In the genomic region with DNA sequence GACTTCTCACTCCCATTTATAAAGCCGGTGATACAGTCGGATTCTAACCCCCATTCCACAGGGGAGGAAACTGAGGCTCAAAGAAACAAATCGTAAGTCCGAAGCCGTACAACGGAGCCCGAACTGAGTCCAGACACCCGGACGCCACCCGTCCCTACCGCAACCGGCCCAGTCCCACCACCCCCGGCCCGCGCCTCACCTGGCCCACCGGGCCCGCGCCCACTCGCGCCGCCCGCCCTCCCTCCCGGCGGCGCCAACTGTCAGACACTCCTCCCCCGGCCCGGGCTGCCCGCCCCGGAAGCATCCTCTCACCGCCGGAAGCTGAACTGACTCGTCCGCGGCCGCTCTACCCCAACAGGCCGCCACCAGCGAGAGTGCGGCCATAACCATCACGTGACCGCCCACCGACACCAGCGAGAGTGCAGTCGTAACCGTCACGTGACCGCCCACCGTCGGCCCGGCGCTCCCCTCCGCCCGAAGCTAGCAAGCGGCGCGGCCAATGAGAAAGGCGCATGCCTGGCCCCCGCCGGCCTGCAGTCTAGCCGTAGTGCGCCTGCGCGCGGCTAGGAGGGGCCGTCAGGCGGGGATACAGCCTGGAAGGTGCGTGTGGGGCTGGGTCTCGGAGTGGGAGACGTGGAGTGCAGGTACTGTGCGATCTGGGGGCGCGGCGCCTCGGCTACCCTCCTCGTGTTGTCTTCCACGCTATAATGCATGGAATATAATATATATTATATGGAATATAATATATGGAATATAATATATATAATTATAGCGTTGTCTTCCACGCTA, we compare ENCODE assay signal across 8 cellular contexts. TPM values are rescaled to one million over a fixed set of nuclear protein-coding genes. Genes with fewer than 3 reads are reported as not detected.
DNase-seq lines count a peak whose midpoint lies in the region; ATAC-seq and TF ChIP-seq lines count a peak whose summit lies in the region.

C19orf47 (minus strand) TSS at position 273 of the 789 bp plus-strand sequence. CDS start 6,540 bp downstream, outside the sequence.
PLD3 (plus strand) TSS at position 571 of the 789 bp plus-strand sequence. CDS start 17,789 bp downstream, outside the sequence.

- TF ChIP-seq CTCF in PC-3 (conservative IDR thresholded peaks at IDR 0.05; ENCODE audit: low read depth, low read length) = no peak

- TF ChIP-seq RAD21 in Ishikawa (IDR thresholded peaks at IDR 0.05; ENCODE audit: low read depth) = no peak

- DNase-seq in DMS114 treated with DMSO at 0.1 percent for 48 hours (lab: John Stamatoyannopoulos, UW; ENCODE audit: unreplicated experiment) (peak; percentile 99), PC-3 (peak; percentile 97), activated T-cell treated with anti-CD3 and anti-CD28 coated beads for 48 hours (ENCODE audit: low read depth) (peak; percentile 99), epithelial cell of prostate (ENCODE audit: low read depth, low spot score) (peak; percentile 95), mucosa of gallbladder (ENCODE audit: low spot score) (peak; percentile 100)
- peak; percentile 93 to 99 for DNase-seq in stimulated activated CD8-positive, alpha-beta memory T cell treated with anti-CD3 and anti-CD28 coated beads, Interleukin-4, amount 100 ng/mL, for 4 hours (ENCODE audit: low read depth in 2 of 2, low spot score in 1 of 2)

- POLR2A ChIA-PET in PC-3 (lab: Charles Lee; ENCODE audit: unreplicated experiment) = no interaction called here

- no peaks in the 10 kb centered on the region for H3K27me3 ChIP-seq in PC-3 (ENCODE audit: low read length)

- no peaks in the 10 kb centered on the region for H3K9me3 ChIP-seq in PC-3 (ENCODE audit: low read length)

- peak within 1 kb of the TSS; percentile 85 for H3K9ac ChIP-seq in PC-3 (ENCODE audit: low read length)

- no peaks in the 10 kb centered on the region for H3K9me2 ChIP-seq in PC-3 (replicated peaks; ENCODE audit: low read length)

- no peaks in the 10 kb centered on the region; the same call in 1 of the 2 replicates for H3K4me1 ChIP-seq in PC-3 (ENCODE audit: insufficient read depth, low read length)

- H4K20me1 ChIP-seq in PC-3 (ENCODE audit: low read length) = no peaks in the 10 kb centered on the region

- H3K79me2 ChIP-seq in PC-3 (ENCODE audit: low read length) = peaks cover 24% of the 10 kb centered on the region

- H3K27ac ChIP-seq in PC-3 (ENCODE audit: low read length) (no peak within 1 kb of the TSS), epithelial cell of prostate (peak within 1 kb of the TSS; percentile 40)

- CTCF ChIA-PET in PC-3 (lab: Charles Lee) = interaction anchor here (1.0 kb wide), 1 partner anchor 72 kb away, joined by 8 read pairs; no protein-coding TSS in a partner anchor

- H3K4me3 ChIP-seq in PC-3 (ENCODE audit: low read length) = peak within 1 kb of the TSS; percentile 93

- no peaks in the 10 kb centered on the region for H3F3A ChIP-seq in PC-3 (ENCODE audit: low read length, unreplicated experiment)

- H3K36me3 ChIP-seq in PC-3 (ENCODE audit: low read depth, low read length) = no peaks in the 10 kb centered on the region

- intact Hi-C loops in PC-3 (cut with micrococcal nuclease) = loop anchor here (5.0 kb wide), 1 partner anchor 74 kb away; no protein-coding TSS in a partner anchor

- ATAC-seq in GM21576 (IDR thresholded peaks at IDR 0.05; ENCODE audit: unreplicated experiment) (peak; percentile 82), PC-3 (peak; percentile 99)

- peak; percentile 46; the same call in 1 of the 2 replicates for TF ChIP-seq EP300 in Ishikawa (IDR thresholded peaks at IDR 0.05; ENCODE audit: borderline replicate concordance)

- peak within 1 kb of the TSS; percentile 95 for H2AFZ ChIP-seq in PC-3 (ENCODE audit: low read length)

- no TSS peak for BruUV-seq in PC-3 (replicated peaks; lab: Mats Ljungman, UMichigan)

- peak within 1 kb of the TSS; percentile 96 for H3K4me2 ChIP-seq in PC-3 (ENCODE audit: low read length)

TF ChIP-seq in Ishikawa, 13 proteins besides CTCF, POLR2A, EP300 and RAD21:
- TF ChIP-seq FOXM1 (IDR thresholded peaks at IDR 0.05; ENCODE audit: borderline replicate concordance, low read depth) = no peak
- TF ChIP-seq USF1 (IDR thresholded peaks at IDR 0.05) = peak; percentile 100
- TF ChIP-seq EGR1 (IDR thresholded peaks at IDR 0.05) = peak; percentile 37
- TF ChIP-seq NFIC (IDR thresholded peaks at IDR 0.05) = no peak
- TF ChIP-seq CREB1 (IDR thresholded peaks at IDR 0.05; ENCODE audit: low read depth) = peak; percentile 53; the same call in 1 of the 2 replicates
- TF ChIP-seq TEAD4 (IDR thresholded peaks at IDR 0.05) = no peak; the same call in 1 of the 2 replicates
- TF ChIP-seq TCF12 (IDR thresholded peaks at IDR 0.05; ENCODE audit: low read depth) = peak; percentile 73
- TF ChIP-seq TAF1 (IDR thresholded peaks at IDR 0.05; ENCODE audit: low read depth) = peak; percentile 74
- TF ChIP-seq YY1 (IDR thresholded peaks at IDR 0.05; ENCODE audit: low read depth) = peak; percentile 94
- TF ChIP-seq, protein P1, sequence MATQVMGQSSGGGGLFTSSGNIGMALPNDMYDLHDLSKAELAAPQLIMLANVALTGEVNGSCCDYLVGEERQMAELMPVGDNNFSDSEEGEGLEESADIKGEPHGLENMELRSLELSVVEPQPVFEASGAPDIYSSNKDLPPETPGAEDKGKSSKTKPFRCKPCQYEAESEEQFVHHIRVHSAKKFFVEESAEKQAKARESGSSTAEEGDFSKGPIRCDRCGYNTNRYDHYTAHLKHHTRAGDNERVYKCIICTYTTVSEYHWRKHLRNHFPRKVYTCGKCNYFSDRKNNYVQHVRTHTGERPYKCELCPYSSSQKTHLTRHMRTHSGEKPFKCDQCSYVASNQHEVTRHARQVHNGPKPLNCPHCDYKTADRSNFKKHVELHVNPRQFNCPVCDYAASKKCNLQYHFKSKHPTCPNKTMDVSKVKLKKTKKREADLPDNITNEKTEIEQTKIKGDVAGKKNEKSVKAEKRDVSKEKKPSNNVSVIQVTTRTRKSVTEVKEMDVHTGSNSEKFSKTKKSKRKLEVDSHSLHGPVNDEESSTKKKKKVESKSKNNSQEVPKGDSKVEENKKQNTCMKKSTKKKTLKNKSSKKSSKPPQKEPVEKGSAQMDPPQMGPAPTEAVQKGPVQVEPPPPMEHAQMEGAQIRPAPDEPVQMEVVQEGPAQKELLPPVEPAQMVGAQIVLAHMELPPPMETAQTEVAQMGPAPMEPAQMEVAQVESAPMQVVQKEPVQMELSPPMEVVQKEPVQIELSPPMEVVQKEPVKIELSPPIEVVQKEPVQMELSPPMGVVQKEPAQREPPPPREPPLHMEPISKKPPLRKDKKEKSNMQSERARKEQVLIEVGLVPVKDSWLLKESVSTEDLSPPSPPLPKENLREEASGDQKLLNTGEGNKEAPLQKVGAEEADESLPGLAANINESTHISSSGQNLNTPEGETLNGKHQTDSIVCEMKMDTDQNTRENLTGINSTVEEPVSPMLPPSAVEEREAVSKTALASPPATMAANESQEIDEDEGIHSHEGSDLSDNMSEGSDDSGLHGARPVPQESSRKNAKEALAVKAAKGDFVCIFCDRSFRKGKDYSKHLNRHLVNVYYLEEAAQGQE (IDR thresholded peaks at IDR 0.05; ENCODE audit: low read depth) = no peak
- TF ChIP-seq MAX (IDR thresholded peaks at IDR 0.05) = peak; percentile 85
- TF ChIP-seq ZBTB7A (IDR thresholded peaks at IDR 0.05; ENCODE audit: low read depth) = peak; percentile 86
- no peak; the same call in 1 of the 2 replicates for TF ChIP-seq CEBPB (IDR thresholded peaks at IDR 0.05)
TF ChIP-seq in Ishikawa: peak in this region for 8.

RNA-seq across cellular contexts. Expression of gene C19orf47, which starts in this region (rescaled TPM):
- total RNA-seq in PC-3 (2014; rRNA removed) = 13.9 and 18.2 TPM in 2 replicates
- total RNA-seq in mucosa of gallbladder = 13.2 TPM

RNA-seq across cellular contexts. Expression of gene PLD3, which starts in this region (rescaled TPM):
- 95.4 and 96.1 TPM in 2 replicates for total RNA-seq in PC-3 (2014; rRNA removed)
- total RNA-seq in mucosa of gallbladder = 224 TPM
